21 cellular contexts compared by ENCODE assay signal in genomic region chr2:223933098-223933800, GRCh38. TPM values are rescaled to one million over a fixed set of nuclear protein-coding genes. Genes with fewer than 3 reads are reported as not detected.
DNase-seq lines count a peak whose midpoint lies in the region; ATAC-seq and TF ChIP-seq lines count a peak whose summit lies in the region.
"Had no signal": no experiment of that assay in that cellular context is flagged by ENCODE, and none has a peak within 500 bp of the region (broad histone marks: within the 10 kb centered on the region; RNA-seq: fewer than 3 reads in every experiment).

No MANE protein-coding gene starts in this region.

- no peak overlapping the region for H3K4me3 ChIP-seq in Caco-2 (ENCODE audit: low read depth, low read length)
- no peak overlapping the region for H3K4me3 ChIP-seq in IMR-90 (ENCODE audit: insufficient read depth, low read depth, low read length)
- H3K4me3 ChIP-seq in sigmoid colon: no peak overlapping the region
- H3K4me3 ChIP-seq: coronary artery, mucosa of descending colon, upper lobe of left lung had no signal

- no peaks in the 10 kb centered on the region for H3K27me3 ChIP-seq in Caco-2 (replicated peaks; ENCODE audit: control insufficient read depth, insufficient read depth, low read length)
- H3K27me3 ChIP-seq in IMR-90 (ENCODE audit: control insufficient read depth, insufficient read depth, low read length): no peaks in the 10 kb centered on the region
- no peaks in the 10 kb centered on the region for H3K27me3 ChIP-seq in sigmoid colon
- H3K27me3 ChIP-seq: upper lobe of left lung had no signal

- DNase-seq in Caco-2: no peak
- DNase-seq in IMR-90: no peak
- no peak for DNase-seq in osteocyte (ENCODE audit: extremely low spot score, unreplicated experiment)
- DNase-seq in sigmoid colon: no peak
- DNase-seq: activated CD4-positive, CD25-positive, alpha-beta regulatory T cell; activated CD8-positive, alpha-beta T cell treated with anti-CD3 and anti-CD28 coated beads, Interleukin-2, amount 10 ng/mL, durations not matched to agents 7 days and 5 days; activated naive CD4-positive, alpha-beta T cell treated with anti-CD3 and anti-CD28 coated beads for 36 hours; activated T-cell treated with anti-CD3 and anti-CD28 coated beads, Interleukin-2, amount 50 U/mL, for 1 hour; head of caudate nucleus; MM.1S; mucosa of descending colon; NCI-H1436 treated with DMSO at 0.1 percent for 48 hours; PC-3; small intestine; stimulated activated CD4-positive, alpha-beta T cell treated with anti-CD3 and anti-CD28 coated beads, Interleukin-2, amount 100 ng/mL, for 48 hours; upper lobe of left lung had no signal

- H2AK5ac ChIP-seq in IMR-90 (ENCODE audit: low read depth, low read length): no peak overlapping the region

- no peak for TF ChIP-seq EP300 in sigmoid colon (IDR thresholded peaks at IDR 0.05)

- H2AFZ ChIP-seq in IMR-90 (replicated peaks; ENCODE audit: low read length, poor library complexity): no peak overlapping the region

- H3K4me1 Mint-ChIP-seq in Caco-2 (ENCODE audit: low read depth, unreplicated experiment): peaks cover 44% of the 10 kb centered on the region
- H3K4me1 Mint-ChIP-seq in osteocyte (ENCODE audit: unreplicated experiment): peaks cover 61% of the 10 kb centered on the region

- TF ChIP-seq CTCF in Caco-2 (IDR thresholded peaks at IDR 0.05; ENCODE audit: insufficient read depth in 1 of 2, low read depth in 1 of 2, low read length in 1 of 2, severe bottlenecking in 1 of 2, unreplicated experiment in 1 of 2): no peak
- TF ChIP-seq CTCF in IMR-90 (conservative IDR thresholded peaks at IDR 0.05; ENCODE audit: low read depth, low read length): no peak
- no peak for TF ChIP-seq CTCF in osteocyte (IDR thresholded peaks at IDR 0.05)
- TF ChIP-seq CTCF in sigmoid colon (IDR thresholded peaks at IDR 0.05): no peak

- no peak for TF ChIP-seq RAD21 in IMR-90 (IDR thresholded peaks at IDR 0.05; ENCODE audit: low read length)

- intact Hi-C loops in Caco-2 (cut with micrococcal nuclease; ENCODE audit: unreplicated experiment) (no loop called here), IMR-90 (cut with micrococcal nuclease) (no loop called here), sigmoid colon (cut with DNase I) (no loop called here)

- H2BK5ac ChIP-seq in IMR-90 (ENCODE audit: low read depth, low read length, poor library complexity, severe bottlenecking): no peak overlapping the region

- no peak overlapping the region for H3K18ac ChIP-seq in IMR-90 (ENCODE audit: low read depth, low read length)

- no peak overlapping the region for H2AK9ac ChIP-seq in IMR-90 (replicated peaks; ENCODE audit: low read depth, low read length, poor library complexity)

- no peaks in the 10 kb centered on the region for H3K9me3 ChIP-seq in Caco-2
- H3K9me3 ChIP-seq in IMR-90 (ENCODE audit: control insufficient read depth, insufficient read depth, low read length): no peaks in the 10 kb centered on the region
- no peaks in the 10 kb centered on the region for H3K9me3 ChIP-seq in sigmoid colon
- H3K9me3 ChIP-seq: mucosa of descending colon, upper lobe of left lung had no signal

- in situ Hi-C loops in IMR-90 (cut with MboI; ENCODE audit: low sequenced_read_pairs): no loop called here

- H3K36me3 ChIP-seq in Caco-2 (ENCODE audit: control insufficient read depth, insufficient read depth, low read length): no peaks in the 10 kb centered on the region
- H3K36me3 ChIP-seq in IMR-90 (ENCODE audit: control insufficient read depth, insufficient read depth, low read length): no peaks in the 10 kb centered on the region
- H3K36me3 ChIP-seq in sigmoid colon: no peaks in the 10 kb centered on the region
- H3K36me3 ChIP-seq: upper lobe of left lung had no signal

- 0 out of 2 replicates have a peak overlapping the region, but pooled peaks have one; percentile 31 for H3K9ac ChIP-seq in IMR-90 (ENCODE audit: low read depth, low read length)

- H4K91ac ChIP-seq in IMR-90 (ENCODE audit: insufficient read depth, low read depth, low read length): no peak overlapping the region

- no peak overlapping the region for H2BK20ac ChIP-seq in IMR-90 (ENCODE audit: low read depth, low read length)

- H3K9me3 Mint-ChIP-seq in Caco-2 (ENCODE audit: unreplicated experiment) (no peaks in the 10 kb centered on the region), osteocyte (ENCODE audit: unreplicated experiment) (no peaks in the 10 kb centered on the region)
- H3K9me3 Mint-ChIP-seq: activated naive CD4-positive, alpha-beta T cell treated with anti-CD3 and anti-CD28 coated beads for 36 hours; neural crest cell had no signal

- H3K14ac ChIP-seq in IMR-90 (replicated peaks; ENCODE audit: low read depth, low read length): no peak overlapping the region

- H3K4me3 Mint-ChIP-seq in Caco-2 (ENCODE audit: unreplicated experiment) (no peak overlapping the region), osteocyte (ENCODE audit: unreplicated experiment) (no peak overlapping the region)
- H3K4me3 Mint-ChIP-seq: activated CD8-positive, alpha-beta T cell treated with anti-CD3 and anti-CD28 coated beads, Interleukin-2, amount 10 ng/mL, durations not matched to agents 7 days and 5 days; activated naive CD4-positive, alpha-beta T cell treated with anti-CD3 and anti-CD28 coated beads for 36 hours; neural crest cell had no signal

- no peak overlapping the region for H3K4me2 ChIP-seq in IMR-90 (ENCODE audit: low read depth, low read length)

- H2BK15ac ChIP-seq in IMR-90 (ENCODE audit: low read depth, low read length): no peak overlapping the region

- H4K8ac ChIP-seq in IMR-90 (ENCODE audit: low read depth in 2 of 2, low read length in 2 of 2): no peak overlapping the region

- CTCF ChIA-PET in Caco-2 (lab: Charles Lee): no interaction called here
- CTCF ChIA-PET in IMR-90 (lab: Yijun Ruan, JAX): no interaction called here

- no CpG with 5 or more reads among the region's 2 CpGs for WGBS in IMR-90 (ENCODE audit: extremely low coverage in 2 of 2, insufficient read length in 1 of 2), 2 experiments
- WGBS in sigmoid colon, 2 donors: 84 to 91% methylated on average over 2 of the region's 2 CpGs

- H3K27me3 Mint-ChIP-seq in Caco-2 (ENCODE audit: insufficient read depth, unreplicated experiment) (no peaks in the 10 kb centered on the region), osteocyte (ENCODE audit: unreplicated experiment) (no peaks in the 10 kb centered on the region)

- H3K56ac ChIP-seq in IMR-90 (ENCODE audit: extremely low read depth, insufficient read depth, low read length): no peak overlapping the region

- dilution Hi-C loops in IMR-90 (cut with HindIII; ENCODE audit: low sequenced_read_pairs, unreplicated experiment): no loop called here

- TF ChIP-seq POLR2A in IMR-90 (IDR thresholded peaks at IDR 0.05; ENCODE audit: low read depth, low read length) (no peak), sigmoid colon (IDR thresholded peaks at IDR 0.05) (no peak)

- peaks cover 82% of the 10 kb centered on the region for H3K4me1 ChIP-seq in Caco-2
- peaks cover 23% of the 10 kb centered on the region for H3K4me1 ChIP-seq in IMR-90 (ENCODE audit: control insufficient read depth, insufficient read depth, low read length)
- peaks cover 0 to 46% (median 41%) of the 10 kb centered on the region in 4 donors for H3K4me1 ChIP-seq in sigmoid colon

- no peak overlapping the region for H4K5ac ChIP-seq in IMR-90 (ENCODE audit: low read depth, low read length)

- peaks cover 16% of the 10 kb centered on the region for H3K9me1 ChIP-seq in IMR-90 (ENCODE audit: insufficient read depth, low read length)

- no peak overlapping the region for H3K23ac ChIP-seq in IMR-90 (ENCODE audit: low read depth, low read length)

- peaks cover 10% of the 10 kb centered on the region for H3K36me3 Mint-ChIP-seq in Caco-2 (ENCODE audit: insufficient read depth, unreplicated experiment)
- H3K36me3 Mint-ChIP-seq in osteocyte (ENCODE audit: unreplicated experiment): no peaks in the 10 kb centered on the region

- no peak overlapping the region; the same call in 1 of the 2 replicates for H3K4ac ChIP-seq in IMR-90 (ENCODE audit: low read depth, low read length)

- no peak overlapping the region for H2BK120ac ChIP-seq in IMR-90 (ENCODE audit: low read depth, low read length)

- peaks cover 29 to 76% of the 10 kb centered on the region in 2 experiments for H3K79me1 ChIP-seq in IMR-90 (ENCODE audit: low read depth in 1 of 2, low read length in 2 of 2)

- POLR2A ChIA-PET in Caco-2 (lab: Charles Lee) (no interaction called here), IMR-90 (lab: Charles Lee; ENCODE audit: unreplicated experiment) (no interaction called here)

- H3K27ac ChIP-seq in IMR-90 (ENCODE audit: insufficient read depth, low read length) (no peak overlapping the region), cingulate gyrus (ENCODE audit: low read depth, low read length) (peak overlapping the region; percentile 51), sigmoid colon (no peak overlapping the region)
- H3K27ac ChIP-seq: coronary artery, upper lobe of left lung had no signal

- peak overlapping the region; percentile 57 for H3K27ac Mint-ChIP-seq in Caco-2 (ENCODE audit: unreplicated experiment)
- peak overlapping the region; percentile 29 for H3K27ac Mint-ChIP-seq in osteocyte (ENCODE audit: unreplicated experiment)
- H3K27ac Mint-ChIP-seq: activated CD8-positive, alpha-beta T cell treated with anti-CD3 and anti-CD28 coated beads, Interleukin-2, amount 10 ng/mL, durations not matched to agents 7 days and 5 days had no signal

- ATAC-seq in IMR-90 (ENCODE audit: low read depth): no peak
- ATAC-seq in HG02588 (IDR thresholded peaks at IDR 0.05; ENCODE audit: unreplicated experiment): no peak
- no peak for ATAC-seq in HG02870 (IDR thresholded peaks at IDR 0.05; ENCODE audit: unreplicated experiment)
- ATAC-seq: activated CD8-positive, alpha-beta T cell treated with anti-CD3 and anti-CD28 coated beads, Interleukin-2, amount 10 ng/mL, durations not matched to agents 7 days and 5 days; PC-3 had no signal

- BruUV-seq in Caco-2 (replicated peaks; lab: Mats Ljungman, UMichigan): no TSS peak
- no TSS peak for BruUV-seq in IMR-90 (replicated peaks; lab: Mats Ljungman, UMichigan)

- peaks cover 44% of the 10 kb centered on the region for H4K20me1 ChIP-seq in IMR-90 (ENCODE audit: insufficient read depth, low read length)

RNA-seq across cellular contexts. Expression of gene WDFY1, which starts 11.9 kb away (rescaled TPM):
- total RNA-seq in Caco-2 (2022): 110 and 123 TPM in 2 replicates
- total RNA-seq in IMR-90 (2012; rRNA removed): 93.6 and 115 TPM in 2 replicates
- polyA plus RNA-seq in IMR-90 (2012; rRNA removed): 29.5 and 35.6 TPM in 2 replicates
- polyA plus RNA-seq in IMR-90 (2012; cell fraction: cytosol; rRNA removed): 11.5 and 21.4 TPM in 2 replicates
- 77.1 and 110 TPM in 2 replicates for polyA plus RNA-seq in IMR-90 (2012; cell fraction: nucleus; rRNA removed; ENCODE audit: low replicate concordance)
- total RNA-seq in osteocyte: 61.9 and 68.9 TPM in 2 replicates
- total RNA-seq in sigmoid colon: 10 to 100 TPM; 21.6 to 31.1 (median 23.5) TPM
- polyA plus RNA-seq in sigmoid colon: 10 to 100 TPM; 17.4 to 36.1 (median 32.0) TPM

RNA-seq across cellular contexts. Expression of gene MRPL44, which starts 24.0 kb away (rescaled TPM):
- total RNA-seq in Caco-2 (2022) (64.9 and 66.6 TPM in 2 replicates), IMR-90 (2012; rRNA removed) (20.1 and 30.3 TPM in 2 replicates), osteocyte (22.7 and 24.8 TPM in 2 replicates), sigmoid colon (10 to 100 TPM; 14.9 to 22.8 (median 20.4) TPM)
- polyA plus RNA-seq in IMR-90 (2012; rRNA removed) (13.9 and 18.6 TPM in 2 replicates), sigmoid colon (10 to 100 TPM; 35.4 to 51.3 (median 38.2) TPM)
- polyA plus RNA-seq in IMR-90 (2012; cell fraction: cytosol; rRNA removed): 6.0 and 8.4 TPM in 2 replicates
- polyA plus RNA-seq in IMR-90 (2012; cell fraction: nucleus; rRNA removed; ENCODE audit: low replicate concordance): 2.0 and 6.5 TPM in 2 replicates
